In the genomic region with DNA sequence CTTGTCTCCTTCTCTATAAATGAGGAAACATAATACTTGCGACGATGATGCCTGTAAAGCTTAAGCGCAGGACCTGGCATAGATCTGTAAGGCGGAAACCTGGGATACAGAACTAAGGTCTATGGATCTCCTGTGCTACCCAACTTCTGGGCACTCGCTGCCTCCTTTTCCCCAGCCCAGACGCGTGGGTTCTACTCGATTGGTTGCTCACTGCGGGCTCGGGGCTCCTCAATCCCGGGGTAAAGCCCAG, we compare ENCODE assay signal across 2 cellular contexts.
TF ChIP-seq lines count a peak whose summit lies in the region.

No MANE protein-coding gene starts in this region.

TF ChIP-seq in GM12878, 131 proteins besides CTCF, POLR2A, EP300 and RAD21:
- TF ChIP-seq STAT1 (conservative IDR thresholded peaks at IDR 0.05) (0 out of 2 replicates have a peak, but pooled peaks have one; percentile 24), DPF2 (IDR thresholded peaks at IDR 0.05) (0 out of 2 replicates have a peak, but pooled peaks have one; percentile 13), ZNF622 (IDR thresholded peaks at IDR 0.05) (no peak), ZNF207 (IDR thresholded peaks at IDR 0.05; ENCODE audit: borderline replicate concordance) (no peak), SMAD1 (IDR thresholded peaks at IDR 0.05; ENCODE audit: low read depth, partially characterized antibody) (peak; percentile 56)

TF ChIP-seq in liver, 16 proteins besides CTCF, POLR2A, EP300 and RAD21:
- no peak for TF ChIP-seq TAF1 (conservative IDR thresholded peaks at IDR 0.05)
- TF ChIP-seq, protein P1, sequence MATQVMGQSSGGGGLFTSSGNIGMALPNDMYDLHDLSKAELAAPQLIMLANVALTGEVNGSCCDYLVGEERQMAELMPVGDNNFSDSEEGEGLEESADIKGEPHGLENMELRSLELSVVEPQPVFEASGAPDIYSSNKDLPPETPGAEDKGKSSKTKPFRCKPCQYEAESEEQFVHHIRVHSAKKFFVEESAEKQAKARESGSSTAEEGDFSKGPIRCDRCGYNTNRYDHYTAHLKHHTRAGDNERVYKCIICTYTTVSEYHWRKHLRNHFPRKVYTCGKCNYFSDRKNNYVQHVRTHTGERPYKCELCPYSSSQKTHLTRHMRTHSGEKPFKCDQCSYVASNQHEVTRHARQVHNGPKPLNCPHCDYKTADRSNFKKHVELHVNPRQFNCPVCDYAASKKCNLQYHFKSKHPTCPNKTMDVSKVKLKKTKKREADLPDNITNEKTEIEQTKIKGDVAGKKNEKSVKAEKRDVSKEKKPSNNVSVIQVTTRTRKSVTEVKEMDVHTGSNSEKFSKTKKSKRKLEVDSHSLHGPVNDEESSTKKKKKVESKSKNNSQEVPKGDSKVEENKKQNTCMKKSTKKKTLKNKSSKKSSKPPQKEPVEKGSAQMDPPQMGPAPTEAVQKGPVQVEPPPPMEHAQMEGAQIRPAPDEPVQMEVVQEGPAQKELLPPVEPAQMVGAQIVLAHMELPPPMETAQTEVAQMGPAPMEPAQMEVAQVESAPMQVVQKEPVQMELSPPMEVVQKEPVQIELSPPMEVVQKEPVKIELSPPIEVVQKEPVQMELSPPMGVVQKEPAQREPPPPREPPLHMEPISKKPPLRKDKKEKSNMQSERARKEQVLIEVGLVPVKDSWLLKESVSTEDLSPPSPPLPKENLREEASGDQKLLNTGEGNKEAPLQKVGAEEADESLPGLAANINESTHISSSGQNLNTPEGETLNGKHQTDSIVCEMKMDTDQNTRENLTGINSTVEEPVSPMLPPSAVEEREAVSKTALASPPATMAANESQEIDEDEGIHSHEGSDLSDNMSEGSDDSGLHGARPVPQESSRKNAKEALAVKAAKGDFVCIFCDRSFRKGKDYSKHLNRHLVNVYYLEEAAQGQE (IDR thresholded peaks at IDR 0.05): no peak
- no peak for TF ChIP-seq FOXA1 (IDR thresholded peaks at IDR 0.05)
- no peak for TF ChIP-seq GABPA (IDR thresholded peaks at IDR 0.05 in 1 of 2, conservative IDR thresholded peaks at IDR 0.05 in 1 of 2)
- no peak for TF ChIP-seq NR2F2 (IDR thresholded peaks at IDR 0.05)
- TF ChIP-seq, protein P2, sequence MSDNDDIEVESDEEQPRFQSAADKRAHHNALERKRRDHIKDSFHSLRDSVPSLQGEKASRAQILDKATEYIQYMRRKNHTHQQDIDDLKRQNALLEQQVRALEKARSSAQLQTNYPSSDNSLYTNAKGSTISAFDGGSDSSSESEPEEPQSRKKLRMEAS (IDR thresholded peaks at IDR 0.05): no peak
- TF ChIP-seq RXRA (IDR thresholded peaks at IDR 0.05): no peak
- no peak for TF ChIP-seq JUND (IDR thresholded peaks at IDR 0.05)
- TF ChIP-seq HNF4A (conservative IDR thresholded peaks at IDR 0.05): no peak
- TF ChIP-seq, protein P3, sequence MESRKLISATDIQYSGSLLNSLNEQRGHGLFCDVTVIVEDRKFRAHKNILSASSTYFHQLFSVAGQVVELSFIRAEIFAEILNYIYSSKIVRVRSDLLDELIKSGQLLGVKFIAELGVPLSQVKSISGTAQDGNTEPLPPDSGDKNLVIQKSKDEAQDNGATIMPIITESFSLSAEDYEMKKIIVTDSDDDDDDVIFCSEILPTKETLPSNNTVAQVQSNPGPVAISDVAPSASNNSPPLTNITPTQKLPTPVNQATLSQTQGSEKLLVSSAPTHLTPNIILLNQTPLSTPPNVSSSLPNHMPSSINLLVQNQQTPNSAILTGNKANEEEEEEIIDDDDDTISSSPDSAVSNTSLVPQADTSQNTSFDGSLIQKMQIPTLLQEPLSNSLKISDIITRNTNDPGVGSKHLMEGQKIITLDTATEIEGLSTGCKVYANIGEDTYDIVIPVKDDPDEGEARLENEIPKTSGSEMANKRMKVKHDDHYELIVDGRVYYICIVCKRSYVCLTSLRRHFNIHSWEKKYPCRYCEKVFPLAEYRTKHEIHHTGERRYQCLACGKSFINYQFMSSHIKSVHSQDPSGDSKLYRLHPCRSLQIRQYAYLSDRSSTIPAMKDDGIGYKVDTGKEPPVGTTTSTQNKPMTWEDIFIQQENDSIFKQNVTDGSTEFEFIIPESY (IDR thresholded peaks at IDR 0.05): no peak
- TF ChIP-seq, protein P4, sequence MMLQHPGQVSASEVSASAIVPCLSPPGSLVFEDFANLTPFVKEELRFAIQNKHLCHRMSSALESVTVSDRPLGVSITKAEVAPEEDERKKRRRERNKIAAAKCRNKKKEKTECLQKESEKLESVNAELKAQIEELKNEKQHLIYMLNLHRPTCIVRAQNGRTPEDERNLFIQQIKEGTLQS (IDR thresholded peaks at IDR 0.05): no peak
- TF ChIP-seq HNF4G (IDR thresholded peaks at IDR 0.05): no peak
- no peak for TF ChIP-seq YY1 (IDR thresholded peaks at IDR 0.05)
- no peak for TF ChIP-seq FOXA2 (IDR thresholded peaks at IDR 0.05)
- TF ChIP-seq EGR1 (IDR thresholded peaks at IDR 0.05; ENCODE audit: low read depth in 2 of 2): no peak
- no peak for TF ChIP-seq SP1 (IDR thresholded peaks at IDR 0.05)
